Comparison of ENCODE assay signal across 35 cellular contexts in genomic region chr5:63837437-63837836, GRCh38.
"Had no signal": no experiment of that assay in that cellular context is flagged by ENCODE, and none has a peak within 500 bp of the region (broad histone marks: within the 10 kb centered on the region; RNA-seq: fewer than 3 reads in every experiment).

No MANE protein-coding gene starts in this region.

- DNase-seq: Karpas-422, Kasumi-1, MG63, MM.1S, MV-4-11, NCI-H1048, NCI-H1092, NCI-H1092 treated with DMSO at 0.1 percent for 48 hours, NCI-H1105, NCI-H1105 treated with DMSO at 0.1 percent for 48 hours, NCI-H1417, NCI-H1417 treated with DMSO at 0.1 percent for 48 hours, NCI-H1436, NCI-H1436 treated with DMSO at 0.1 percent for 48 hours, NCI-H146, NCI-H1694, NCI-H1694 treated with DMSO at 0.1 percent for 48 hours, NCI-H187, NCI-H187 treated with DMSO at 0.1 percent for 48 hours, NCI-H1930, NCI-H2029, NCI-H2029 treated with DMSO at 0.1 percent for 48 hours, NCI-H2081, NCI-H2081 treated with DMSO at 0.1 percent for 48 hours, NCI-H2107, NCI-H2171, NCI-H2171 treated with DMSO at 0.1 percent for 48 hours, NCI-H2227 treated with DMSO at 0.1 percent for 48 hours, NCI-H226, NCI-H345, NCI-H446, NCI-H446 treated with DMSO at 0.1 percent for 48 hours, NCI-H510A, NCI-H510A treated with DMSO at 0.1 percent for 48 hours, NCI-H524 had no signal

- H3K27me3 ChIP-seq: MG63 had no signal

- H3K4me3 ChIP-seq: MG63 had no signal

- H3K9me3 ChIP-seq: MG63 had no signal

- H3K36me3 ChIP-seq: MG63 had no signal
